In the genomic region with DNA sequence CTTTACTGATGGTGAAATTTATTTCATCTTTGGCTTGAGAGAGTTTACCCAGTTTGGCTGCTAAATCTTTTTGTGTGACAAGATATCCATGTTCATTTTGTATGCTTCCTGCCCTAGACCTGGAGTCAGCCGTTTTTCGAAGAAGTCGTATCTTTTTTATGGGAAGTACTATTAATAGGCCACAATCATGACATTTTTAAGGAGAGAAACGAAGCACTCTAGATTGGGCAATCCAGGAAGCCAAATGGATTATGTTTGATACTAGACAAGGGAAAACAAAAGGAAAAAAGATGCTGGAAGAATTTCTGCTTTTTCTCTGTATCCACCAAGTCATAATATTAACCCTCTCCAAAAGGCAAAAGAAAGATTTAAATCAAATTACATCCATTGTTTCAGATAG, we compare ENCODE assay signal across 1 cellular context.
TF ChIP-seq lines count a peak whose summit lies in the region.

No MANE protein-coding gene starts in this region.

TF ChIP-seq in GM23338, 12 proteins besides CTCF, POLR2A, EP300 and RAD21 (continued from another document):
- TF ChIP-seq, protein P1, sequence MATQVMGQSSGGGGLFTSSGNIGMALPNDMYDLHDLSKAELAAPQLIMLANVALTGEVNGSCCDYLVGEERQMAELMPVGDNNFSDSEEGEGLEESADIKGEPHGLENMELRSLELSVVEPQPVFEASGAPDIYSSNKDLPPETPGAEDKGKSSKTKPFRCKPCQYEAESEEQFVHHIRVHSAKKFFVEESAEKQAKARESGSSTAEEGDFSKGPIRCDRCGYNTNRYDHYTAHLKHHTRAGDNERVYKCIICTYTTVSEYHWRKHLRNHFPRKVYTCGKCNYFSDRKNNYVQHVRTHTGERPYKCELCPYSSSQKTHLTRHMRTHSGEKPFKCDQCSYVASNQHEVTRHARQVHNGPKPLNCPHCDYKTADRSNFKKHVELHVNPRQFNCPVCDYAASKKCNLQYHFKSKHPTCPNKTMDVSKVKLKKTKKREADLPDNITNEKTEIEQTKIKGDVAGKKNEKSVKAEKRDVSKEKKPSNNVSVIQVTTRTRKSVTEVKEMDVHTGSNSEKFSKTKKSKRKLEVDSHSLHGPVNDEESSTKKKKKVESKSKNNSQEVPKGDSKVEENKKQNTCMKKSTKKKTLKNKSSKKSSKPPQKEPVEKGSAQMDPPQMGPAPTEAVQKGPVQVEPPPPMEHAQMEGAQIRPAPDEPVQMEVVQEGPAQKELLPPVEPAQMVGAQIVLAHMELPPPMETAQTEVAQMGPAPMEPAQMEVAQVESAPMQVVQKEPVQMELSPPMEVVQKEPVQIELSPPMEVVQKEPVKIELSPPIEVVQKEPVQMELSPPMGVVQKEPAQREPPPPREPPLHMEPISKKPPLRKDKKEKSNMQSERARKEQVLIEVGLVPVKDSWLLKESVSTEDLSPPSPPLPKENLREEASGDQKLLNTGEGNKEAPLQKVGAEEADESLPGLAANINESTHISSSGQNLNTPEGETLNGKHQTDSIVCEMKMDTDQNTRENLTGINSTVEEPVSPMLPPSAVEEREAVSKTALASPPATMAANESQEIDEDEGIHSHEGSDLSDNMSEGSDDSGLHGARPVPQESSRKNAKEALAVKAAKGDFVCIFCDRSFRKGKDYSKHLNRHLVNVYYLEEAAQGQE (IDR thresholded peaks at IDR 0.05; ENCODE audit: unreplicated experiment): no peak
- TF ChIP-seq, protein P2, sequence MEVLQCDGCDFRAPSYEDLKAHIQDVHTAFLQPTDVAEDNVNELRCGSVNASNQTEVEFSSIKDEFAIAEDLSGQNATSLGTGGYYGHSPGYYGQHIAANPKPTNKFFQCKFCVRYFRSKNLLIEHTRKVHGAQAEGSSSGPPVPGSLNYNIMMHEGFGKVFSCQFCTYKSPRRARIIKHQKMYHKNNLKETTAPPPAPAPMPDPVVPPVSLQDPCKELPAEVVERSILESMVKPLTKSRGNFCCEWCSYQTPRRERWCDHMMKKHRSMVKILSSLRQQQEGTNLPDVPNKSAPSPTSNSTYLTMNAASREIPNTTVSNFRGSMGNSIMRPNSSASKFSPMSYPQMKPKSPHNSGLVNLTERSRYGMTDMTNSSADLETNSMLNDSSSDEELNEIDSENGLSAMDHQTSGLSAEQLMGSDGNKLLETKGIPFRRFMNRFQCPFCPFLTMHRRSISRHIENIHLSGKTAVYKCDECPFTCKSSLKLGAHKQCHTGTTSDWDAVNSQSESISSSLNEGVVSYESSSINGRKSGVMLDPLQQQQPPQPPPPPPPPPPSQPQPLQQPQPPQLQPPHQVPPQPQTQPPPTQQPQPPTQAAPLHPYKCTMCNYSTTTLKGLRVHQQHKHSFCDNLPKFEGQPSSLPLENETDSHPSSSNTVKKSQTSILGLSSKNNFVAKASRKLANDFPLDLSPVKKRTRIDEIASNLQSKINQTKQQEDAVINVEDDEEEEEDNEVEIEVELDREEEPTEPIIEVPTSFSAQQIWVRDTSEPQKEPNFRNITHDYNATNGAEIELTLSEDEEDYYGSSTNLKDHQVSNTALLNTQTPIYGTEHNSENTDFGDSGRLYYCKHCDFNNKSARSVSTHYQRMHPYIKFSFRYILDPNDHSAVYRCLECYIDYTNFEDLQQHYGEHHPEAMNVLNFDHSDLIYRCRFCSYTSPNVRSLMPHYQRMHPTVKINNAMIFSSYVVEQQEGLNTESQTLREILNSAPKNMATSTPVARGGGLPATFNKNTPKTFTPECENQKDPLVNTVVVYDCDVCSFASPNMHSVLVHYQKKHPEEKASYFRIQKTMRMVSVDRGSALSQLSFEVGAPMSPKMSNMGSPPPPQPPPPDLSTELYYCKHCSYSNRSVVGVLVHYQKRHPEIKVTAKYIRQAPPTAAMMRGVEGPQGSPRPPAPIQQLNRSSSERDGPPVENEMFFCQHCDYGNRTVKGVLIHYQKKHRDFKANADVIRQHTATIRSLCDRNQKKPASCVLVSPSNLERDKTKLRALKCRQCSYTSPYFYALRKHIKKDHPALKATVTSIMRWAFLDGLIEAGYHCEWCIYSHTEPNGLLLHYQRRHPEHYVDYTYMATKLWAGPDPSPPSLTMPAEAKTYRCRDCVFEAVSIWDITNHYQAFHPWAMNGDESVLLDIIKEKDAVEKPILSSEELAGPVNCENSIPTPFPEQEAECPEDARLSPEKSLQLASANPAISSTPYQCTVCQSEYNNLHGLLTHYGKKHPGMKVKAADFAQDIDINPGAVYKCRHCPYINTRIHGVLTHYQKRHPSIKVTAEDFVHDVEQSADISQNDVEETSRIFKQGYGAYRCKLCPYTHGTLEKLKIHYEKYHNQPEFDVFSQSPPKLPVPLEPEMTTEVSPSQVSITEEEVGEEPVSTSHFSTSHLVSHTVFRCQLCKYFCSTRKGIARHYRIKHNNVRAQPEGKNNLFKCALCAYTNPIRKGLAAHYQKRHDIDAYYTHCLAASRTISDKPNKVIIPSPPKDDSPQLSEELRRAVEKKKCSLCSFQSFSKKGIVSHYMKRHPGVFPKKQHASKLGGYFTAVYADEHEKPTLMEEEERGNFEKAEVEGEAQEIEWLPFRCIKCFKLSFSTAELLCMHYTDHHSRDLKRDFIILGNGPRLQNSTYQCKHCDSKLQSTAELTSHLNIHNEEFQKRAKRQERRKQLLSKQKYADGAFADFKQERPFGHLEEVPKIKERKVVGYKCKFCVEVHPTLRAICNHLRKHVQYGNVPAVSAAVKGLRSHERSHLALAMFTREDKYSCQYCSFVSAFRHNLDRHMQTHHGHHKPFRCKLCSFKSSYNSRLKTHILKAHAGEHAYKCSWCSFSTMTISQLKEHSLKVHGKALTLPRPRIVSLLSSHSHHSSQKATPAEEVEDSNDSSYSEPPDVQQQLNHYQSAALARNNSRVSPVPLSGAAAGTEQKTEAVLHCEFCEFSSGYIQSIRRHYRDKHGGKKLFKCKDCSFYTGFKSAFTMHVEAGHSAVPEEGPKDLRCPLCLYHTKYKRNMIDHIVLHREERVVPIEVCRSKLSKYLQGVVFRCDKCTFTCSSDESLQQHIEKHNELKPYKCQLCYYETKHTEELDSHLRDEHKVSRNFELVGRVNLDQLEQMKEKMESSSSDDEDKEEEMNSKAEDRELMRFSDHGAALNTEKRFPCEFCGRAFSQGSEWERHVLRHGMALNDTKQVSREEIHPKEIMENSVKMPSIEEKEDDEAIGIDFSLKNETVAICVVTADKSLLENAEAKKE (CRISPR knock-in tag; IDR thresholded peaks at IDR 0.05): no peak
- TF ChIP-seq EZH2phosphoT487 (IDR thresholded peaks at IDR 0.05; ENCODE audit: unreplicated experiment): no peak
- TF ChIP-seq ZNF331 (CRISPR knock-in tag; IDR thresholded peaks at IDR 0.05; ENCODE audit: low read depth): no peak
- no peak for TF ChIP-seq JUNB (IDR thresholded peaks at IDR 0.05; ENCODE audit: unreplicated experiment)
- no peak for TF ChIP-seq NANOG (IDR thresholded peaks at IDR 0.05; ENCODE audit: borderline replicate concordance)
- TF ChIP-seq STAT1 (IDR thresholded peaks at IDR 0.05; ENCODE audit: unreplicated experiment): no peak
- no peak for TF ChIP-seq EZH2 (IDR thresholded peaks at IDR 0.05; ENCODE audit: low read depth, unreplicated experiment)
- no peak for TF ChIP-seq POLR2AphosphoS5 (IDR thresholded peaks at IDR 0.05; ENCODE audit: low read depth)
